In the genomic region with DNA sequence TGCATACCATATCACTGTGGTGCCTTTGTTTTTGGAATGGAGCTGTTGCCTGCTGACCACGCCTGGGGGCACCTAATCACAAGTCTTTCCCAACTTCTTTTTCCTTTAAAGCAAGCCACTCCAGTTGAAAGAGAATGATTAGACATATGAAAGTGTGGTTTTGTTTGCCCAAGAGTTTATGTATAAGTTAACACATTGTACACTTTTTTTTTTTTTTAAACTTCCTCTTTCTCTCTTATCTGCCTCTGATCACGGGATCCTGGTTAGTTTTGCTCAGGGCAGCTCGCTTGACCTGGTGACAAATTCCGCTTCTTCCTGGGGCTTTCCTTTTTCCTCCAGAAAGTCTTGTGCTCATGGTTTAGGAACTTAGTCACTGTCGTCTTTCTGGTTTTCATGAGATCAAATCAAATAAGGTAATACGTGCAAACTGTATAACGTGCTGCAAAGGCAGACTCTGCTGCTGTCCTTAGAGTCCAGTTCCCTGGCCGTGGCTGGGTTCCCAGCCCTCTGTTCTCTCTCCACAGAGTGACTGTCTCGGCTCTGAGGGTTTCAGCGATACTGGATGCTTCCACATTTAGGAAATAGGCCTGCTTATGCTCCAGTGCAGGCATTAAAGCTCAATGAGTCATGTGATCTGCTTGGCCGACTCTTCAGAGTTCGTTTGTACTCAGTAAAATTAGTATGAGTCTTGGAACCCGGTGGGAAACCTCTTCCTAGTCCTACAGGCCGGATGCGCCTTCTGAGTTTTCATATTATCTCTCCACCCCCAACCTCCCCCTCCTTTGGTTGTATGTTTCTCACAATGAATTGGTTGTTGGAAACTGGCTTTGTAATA, we compare ENCODE assay signal across 8 cellular contexts. TPM values are rescaled to one million over a fixed set of nuclear protein-coding genes. Genes with fewer than 3 reads are reported as not detected.
A peak's percentile ranks its signal among the peaks of the same experiment; 100 is the strongest.
DNase-seq lines count a peak whose midpoint lies in the region; ATAC-seq, FAIRE-seq and TF ChIP-seq lines count a peak whose summit lies in the region.

No MANE protein-coding gene starts in this region.

- H3K36me3 ChIP-seq in pancreas, result no peaks in the 10 kb centered on the region

- peak; percentile 58 for DNase-seq in activated CD4-positive, alpha-beta T cell treated with anti-CD3 and anti-CD28 coated beads for 36 hours
- no peak for DNase-seq in activated CD4-positive, alpha-beta T cell treated with anti-CD3 and anti-CD28 coated beads for 1 hour
- DNase-seq in NCI-H446 (lab: John Stamatoyannopoulos, UW), result peak; percentile 67 to 89
- peak; percentile 26 for DNase-seq in activated naive CD4-positive, alpha-beta T cell treated with anti-CD3 and anti-CD28 coated beads, Interleukin-2, amount 10 ng/mL, durations not matched to agents 7 days and 5 days
- DNase-seq in glutamatergic neuron, result no peak
- peak in 5 of 6 donors; percentile 30 to 68 (median 43) for DNase-seq in pancreas
- no peak for DNase-seq in NCI-H345 treated with DMSO at 0.1 percent for 48 hours (lab: John Stamatoyannopoulos, UW; ENCODE audit: unreplicated experiment)

- H3K9me3 ChIP-seq in pancreas, result no peaks in the 10 kb centered on the region

- H3K27me3 ChIP-seq in pancreas, result no peaks in the 10 kb centered on the region

- CTCF ChIA-PET in activated CD4-positive, alpha-beta T cell treated with anti-CD3 and anti-CD28 coated beads for 36 hours (lab: Charles Lee), result interaction anchor here (0.7 to 1.9 kb wide), 11 partner anchors 21 to 73 kb away, joined by 3 to 5 read pairs (median 4); no protein-coding TSS in a partner anchor
- CTCF ChIA-PET in activated naive CD4-positive, alpha-beta T cell treated with anti-CD3 and anti-CD28 coated beads, Interleukin-2, amount 10 ng/mL, durations not matched to agents 7 days and 5 days (lab: Charles Lee), result interaction anchor here (0.6 to 3.6 kb wide), 2 partner anchors 43 to 72 kb away, joined by 3 to 15 read pairs; no protein-coding TSS in a partner anchor

- POLR2A ChIA-PET in activated CD4-positive, alpha-beta T cell treated with anti-CD3 and anti-CD28 coated beads for 36 hours (lab: Charles Lee), result interaction anchor here (0.6 to 1.7 kb wide), 6 partner anchors 9 to 405 kb away, joined by 3 to 8 read pairs (median 4); no protein-coding TSS in a partner anchor

- TF ChIP-seq CTCF in glutamatergic neuron (IDR thresholded peaks at IDR 0.05; ENCODE audit: partially characterized antibody, unreplicated experiment) (no peak), pancreas (IDR thresholded peaks at IDR 0.05) (no peak)

- ATAC-seq in activated CD4-positive, alpha-beta T cell treated with anti-CD3 and anti-CD28 coated beads for 36 hours, result peak; percentile 93
- peak; percentile 58 for ATAC-seq in HG02610 (IDR thresholded peaks at IDR 0.05; ENCODE audit: unreplicated experiment)
- ATAC-seq in pancreas, result peak; percentile 68 to 86 (median 84)

- H3K27me3 Mint-ChIP-seq in activated CD4-positive, alpha-beta T cell treated with anti-CD3 and anti-CD28 coated beads for 36 hours, result no peaks in the 10 kb centered on the region
- no peaks in the 10 kb centered on the region for H3K27me3 Mint-ChIP-seq in activated naive CD4-positive, alpha-beta T cell treated with anti-CD3 and anti-CD28 coated beads, Interleukin-2, amount 10 ng/mL, durations not matched to agents 7 days and 5 days
- H3K27me3 Mint-ChIP-seq in glutamatergic neuron (ENCODE audit: unreplicated experiment), result no peaks in the 10 kb centered on the region

- peak overlapping the region; percentile 97 for H3K27ac Mint-ChIP-seq in activated CD4-positive, alpha-beta T cell treated with anti-CD3 and anti-CD28 coated beads for 36 hours
- H3K27ac Mint-ChIP-seq in activated naive CD4-positive, alpha-beta T cell treated with anti-CD3 and anti-CD28 coated beads, Interleukin-2, amount 10 ng/mL, durations not matched to agents 7 days and 5 days, result peak overlapping the region; percentile 85
- no peak overlapping the region for H3K27ac Mint-ChIP-seq in glutamatergic neuron (ENCODE audit: unreplicated experiment)

- FAIRE-seq in pancreas (lab: Jason Lieb, UNC), result peak; percentile 45

- WGBS in pancreas, 2 donors, result 15 to 16% methylated on average over 15 of the region's 15 CpGs

- H3K4me1 ChIP-seq in pancreas, result peaks cover 0 to 43% (median 4%) of the 10 kb centered on the region in 3 donors

- H3K9me3 Mint-ChIP-seq in activated CD4-positive, alpha-beta T cell treated with anti-CD3 and anti-CD28 coated beads for 36 hours (ENCODE audit: low read depth), result no peaks in the 10 kb centered on the region
- H3K9me3 Mint-ChIP-seq in activated naive CD4-positive, alpha-beta T cell treated with anti-CD3 and anti-CD28 coated beads, Interleukin-2, amount 10 ng/mL, durations not matched to agents 7 days and 5 days, result no peaks in the 10 kb centered on the region
- H3K9me3 Mint-ChIP-seq in glutamatergic neuron (ENCODE audit: unreplicated experiment), result no peaks in the 10 kb centered on the region

- H3K4me3 ChIP-seq in pancreas, result peak overlapping the region in 1 of 4 donors; percentile 13

- H3K36me3 Mint-ChIP-seq in activated CD4-positive, alpha-beta T cell treated with anti-CD3 and anti-CD28 coated beads for 36 hours (ENCODE audit: low read depth), result peaks cover 6% of the 10 kb centered on the region
- peaks cover 43% of the 10 kb centered on the region for H3K36me3 Mint-ChIP-seq in activated naive CD4-positive, alpha-beta T cell treated with anti-CD3 and anti-CD28 coated beads, Interleukin-2, amount 10 ng/mL, durations not matched to agents 7 days and 5 days
- peaks cover 2% of the 10 kb centered on the region for H3K36me3 Mint-ChIP-seq in glutamatergic neuron (ENCODE audit: unreplicated experiment)

- intact Hi-C loops in activated CD4-positive, alpha-beta T cell treated with anti-CD3 and anti-CD28 coated beads for 36 hours (cut with DNase I, micrococcal nuclease), result loop anchor here (1.0 to 5.0 kb wide), 4 partner anchors 15 to 132 kb away; partner anchors contain the start of genes GNS (in 1 of the 2) and RASSF3 (in 1 of the 2)
- intact Hi-C loops in pancreas (cut with DNase I), result no loop called here

- peak overlapping the region; percentile 1 to 83 (median 74) for H3K27ac ChIP-seq in pancreas

- H3K4me1 Mint-ChIP-seq in activated CD4-positive, alpha-beta T cell treated with anti-CD3 and anti-CD28 coated beads for 36 hours, result peaks cover 72% of the 10 kb centered on the region
- H3K4me1 Mint-ChIP-seq in activated naive CD4-positive, alpha-beta T cell treated with anti-CD3 and anti-CD28 coated beads, Interleukin-2, amount 10 ng/mL, durations not matched to agents 7 days and 5 days, result peaks cover 58% of the 10 kb centered on the region
- peaks cover 11% of the 10 kb centered on the region for H3K4me1 Mint-ChIP-seq in glutamatergic neuron (ENCODE audit: low read depth, unreplicated experiment)

- peak overlapping the region; percentile 68 for H3K4me3 Mint-ChIP-seq in activated CD4-positive, alpha-beta T cell treated with anti-CD3 and anti-CD28 coated beads for 36 hours
- peak overlapping the region; percentile 69 for H3K4me3 Mint-ChIP-seq in activated naive CD4-positive, alpha-beta T cell treated with anti-CD3 and anti-CD28 coated beads, Interleukin-2, amount 10 ng/mL, durations not matched to agents 7 days and 5 days
- H3K4me3 Mint-ChIP-seq in glutamatergic neuron (ENCODE audit: unreplicated experiment), result peak overlapping the region; percentile 39

RNA-seq across cellular contexts. Expression of gene RASSF3, which starts 15.2 kb away (rescaled TPM):
- total RNA-seq in activated CD4-positive, alpha-beta T cell treated with anti-CD3 and anti-CD28 coated beads for 36 hours, result 10 to 100 TPM; 38.0 to 39.0 TPM
- total RNA-seq in glutamatergic neuron (ENCODE audit: unreplicated experiment) (28.2 TPM), pancreas (10 to 100 TPM; 13.7 to 36.5 (median 22.6) TPM)
- polyA plus RNA-seq in pancreas, result 1 to 10 TPM; 5.2 to 8.6 TPM

Comparison
In these comparisons a context has a peak if more than half of its experiments do, and no peak if none do; other contexts are left out.
1. DNase-seq: peak in activated CD4-positive, alpha-beta T cell treated with anti-CD3 and anti-CD28 coated beads for 36 hours (single experiment), NCI-H446 (2 of 2), activated naive CD4-positive, alpha-beta T cell treated with anti-CD3 and anti-CD28 coated beads, Interleukin-2, amount 10 ng/mL, durations not matched to agents 7 days and 5 days (single experiment) and pancreas (5 of 6); none in activated CD4-positive, alpha-beta T cell treated with anti-CD3 and anti-CD28 coated beads for 1 hour (single experiment), glutamatergic neuron (single experiment) and NCI-H345 treated with DMSO at 0.1 percent for 48 hours (single experiment).
2. intact Hi-C loops: an anchor here in activated CD4-positive, alpha-beta T cell treated with anti-CD3 and anti-CD28 coated beads for 36 hours (1.0 to 5.0 kb wide); none called in pancreas.
3. Peak in every context shown above with its lines, with median percentiles within 50 percentile points of each other: ATAC-seq and H3K4me3 Mint-ChIP-seq.